In genomic region chr7:121178452-121178851, GRCh38 we compare ENCODE assay signal across 30 cellular contexts.
DNase-seq lines count a peak whose midpoint lies in the region; ATAC-seq, FAIRE-seq and TF ChIP-seq lines count a peak whose summit lies in the region.
"Had no signal": no experiment of that assay in that cellular context is flagged by ENCODE, and none has a peak within 500 bp of the region (broad histone marks: within the 10 kb centered on the region; RNA-seq: fewer than 3 reads in every experiment).

No MANE protein-coding gene starts in this region.

- H4K20me1 ChIP-seq in GM12878 (ENCODE audit: control insufficient read depth, insufficient read depth), result no peaks in the 10 kb centered on the region

- peak overlapping the region; percentile 89 for H3K27ac Mint-ChIP-seq in stimulated activated memory B cell treated with anti-CD40 and anti-IgM and Interleukin-4, amounts not matched to agents 10 μg/mL and 1 μg/mL and 100 μg/mL, for 72 hours
- no peak overlapping the region for H3K27ac Mint-ChIP-seq in activated T-cell treated with anti-CD3 and anti-CD28 coated beads, Interleukin-2, amount 50 U/mL, for 72 hours
- H3K27ac Mint-ChIP-seq: activated T-helper 1 cell treated with anti-CD3 and anti-CD28 coated beads, Interleukin-12 subunit alpha, Interleukin-12 subunit beta, Interleukin-2, Interleukin-4 antibody, amounts not matched to agents 30 ng/mL and 10 ng/mL and 1 ng/mL, durations not matched to agents 14 hours and 24 hours and 36 hours; CD8-positive, alpha-beta T cell; neural progenitor cell; WTC11 had no signal

- no peaks in the 10 kb centered on the region for H3K9me3 Mint-ChIP-seq in stimulated activated memory B cell treated with anti-CD40 and anti-IgM and Interleukin-4, amounts not matched to agents 10 μg/mL and 1 μg/mL and 100 μg/mL, for 72 hours
- H3K9me3 Mint-ChIP-seq in activated T-cell treated with anti-CD3 and anti-CD28 coated beads, Interleukin-2, amount 50 U/mL, for 72 hours, result no peaks in the 10 kb centered on the region
- H3K9me3 Mint-ChIP-seq: activated T-helper 1 cell treated with anti-CD3 and anti-CD28 coated beads, Interleukin-12 subunit alpha, Interleukin-12 subunit beta, Interleukin-2, Interleukin-4 antibody, amounts not matched to agents 30 ng/mL and 10 ng/mL and 1 ng/mL, durations not matched to agents 14 hours and 24 hours and 36 hours; CD8-positive, alpha-beta T cell; neural progenitor cell; WTC11 had no signal

- RAD21 ChIA-PET in GM12878 (lab: Charles Lee; ENCODE audit: unreplicated experiment), result no interaction called here

- H3K36me3 ChIP-seq in GM12878 (ENCODE audit: control insufficient read depth in 2 of 2, insufficient read depth in 2 of 2, low read length in 1 of 2), result no peaks in the 10 kb centered on the region
- H3K36me3 ChIP-seq: neural progenitor cell, Peyer's patch, stomach, thyroid gland had no signal

- SMC1A ChIA-PET in GM12878 (lab: Charles Lee; ENCODE audit: uncharacterized antibody, unreplicated experiment), result interaction anchor here (1.9 to 3.4 kb wide), 2 partner anchors 100 to 135 kb away, joined by 6 to 12 read pairs; no protein-coding TSS in a partner anchor

- TF ChIP-seq POLR2A in GM12878 (IDR thresholded peaks at IDR 0.05; ENCODE audit: low read depth, low read length), result no peak

- 91% methylated on average over 3 of the region's 3 CpGs for WGBS in right cardiac atrium
- WGBS in GM12878 (ENCODE audit: insufficient coverage, insufficient replicate concordance, low lambda C conversion rate, missing lambda C conversion rate), result 74% methylated on average over 3 of the region's 3 CpGs

- no peak for FAIRE-seq in GM12878 (lab: Jason Lieb, UNC)
- FAIRE-seq: A204.1, bronchial epithelial cell, colon, kidney had no signal

- no peaks in the 10 kb centered on the region for H3K27me3 ChIP-seq in right cardiac atrium (ENCODE audit: control insufficient read depth, insufficient read depth)
- no peaks in the 10 kb centered on the region for H3K27me3 ChIP-seq in GM12878 (replicated peaks in 1 of 2; ENCODE audit: control insufficient read depth in 2 of 2, insufficient read depth in 2 of 2, low read length in 1 of 2)
- H3K27me3 ChIP-seq: neural progenitor cell, Peyer's patch, stomach, thyroid gland had no signal

- no peak overlapping the region for H3K27ac ChIP-seq in right cardiac atrium (ENCODE audit: low read length)
- H3K27ac ChIP-seq in GM12878 (ENCODE audit: control insufficient read depth, insufficient read depth), result no peak overlapping the region
- H3K27ac ChIP-seq: neural progenitor cell, stomach, thyroid gland had no signal

- peak overlapping the region; percentile 51; the same call in 1 of the 2 replicates for H3K4me2 ChIP-seq in GM12878 (ENCODE audit: control insufficient read depth, insufficient read depth)
- H3K4me2 ChIP-seq: neural progenitor cell had no signal

- POLR2A ChIA-PET in GM12878 (lab: Charles Lee), result interaction anchor here (1.9 kb wide), 1 partner anchor 101 kb away, joined by 7 read pairs; no protein-coding TSS in a partner anchor

- no peaks in the 10 kb centered on the region for H3K79me2 ChIP-seq in GM12878 (ENCODE audit: control insufficient read depth, insufficient read depth, low read length)

- TF ChIP-seq EP300 in GM12878 (IDR thresholded peaks at IDR 0.05; ENCODE audit: borderline replicate concordance in 1 of 2, control insufficient read depth in 1 of 2, low read depth in 2 of 2, low read length in 2 of 2), result no peak

- H3K4me3 ChIP-seq in right cardiac atrium (ENCODE audit: low read length) (no peak overlapping the region), GM12878 (no peak overlapping the region)
- H3K4me3 ChIP-seq: neural progenitor cell, Peyer's patch, stomach, thyroid gland had no signal

- peak overlapping the region; percentile 77 for H2AFZ ChIP-seq in GM12878 (ENCODE audit: control insufficient read depth, low read depth, low read length)
- H2AFZ ChIP-seq: neural progenitor cell had no signal

- BruUV-seq in GM12878 (replicated peaks; lab: Mats Ljungman, UMichigan), result no TSS peak

- H3K9me3 ChIP-seq in right cardiac atrium (ENCODE audit: control insufficient read depth, low read length), result no peaks in the 10 kb centered on the region
- H3K9me3 ChIP-seq in GM12878 (replicated peaks; ENCODE audit: control insufficient read depth, insufficient read depth, low read length), result peaks cover 2% of the 10 kb centered on the region
- H3K9me3 ChIP-seq: Peyer's patch, stomach, thyroid gland had no signal

- H3K27me3 Mint-ChIP-seq in stimulated activated memory B cell treated with anti-CD40 and anti-IgM and Interleukin-4, amounts not matched to agents 10 μg/mL and 1 μg/mL and 100 μg/mL, for 72 hours, result no peaks in the 10 kb centered on the region
- peaks cover 38% of the 10 kb centered on the region for H3K27me3 Mint-ChIP-seq in activated T-cell treated with anti-CD3 and anti-CD28 coated beads, Interleukin-2, amount 50 U/mL, for 72 hours (ENCODE audit: low read depth)

- no peaks in the 10 kb centered on the region for H3K4me1 ChIP-seq in right cardiac atrium (ENCODE audit: control insufficient read depth, insufficient read depth, low read length)
- H3K4me1 ChIP-seq in GM12878 (ENCODE audit: control insufficient read depth, insufficient read depth, low read length), result peaks cover 11% of the 10 kb centered on the region
- H3K4me1 ChIP-seq: neural progenitor cell, stomach, thyroid gland had no signal

- no peak for DNase-seq in Right ventricle myocardium superior
- no peak for DNase-seq in right cardiac atrium
- DNase-seq in GM12878 (ENCODE audit: low read depth, low spot score), result no peak
- DNase-seq in SKM-1 treated with dmso at 0.1 percent for 144 hours (lab: John Stamatoyannopoulos, UW; ENCODE audit: unreplicated experiment), result no peak
- no peak for DNase-seq in activated T-cell treated with anti-CD3 and anti-CD28 coated beads, Interleukin-2, amount 50 U/mL, for 72 hours
- no peak for DNase-seq in NCI-H128 (lab: John Stamatoyannopoulos, UW; ENCODE audit: unreplicated experiment)
- DNase-seq: activated CD4-positive, alpha-beta T cell treated with anti-CD3 and anti-CD28 coated beads, Interleukin-2, amount 50 U/mL, for 1 hour; activated naive CD4-positive, alpha-beta T cell treated with anti-CD3 and anti-CD28 coated beads, Interleukin-2, amount 50 U/mL, for 16 hours; anterior cingulate cortex; CD8-positive, alpha-beta T cell; effector memory CD4-positive, alpha-beta T cell; EL; head of caudate nucleus; kidney; NCI-H1694 treated with DMSO at 0.1 percent for 48 hours; NCI-H524; NK-92 treated with Interleukin-12 subunit alpha and Interleukin-12 subunit beta, amount 100 ng/mL, for 24 hours; Peyer's patch; posterior cingulate gyrus; stomach; thyroid gland had no signal

- TF ChIP-seq CTCF in GM12878 (IDR thresholded peaks at IDR 0.05 in 2 of 3, conservative IDR thresholded peaks at IDR 0.05 in 1 of 3; ENCODE audit: control insufficient read depth in 2 of 3, extremely low read depth in 1 of 3, insufficient read depth in 1 of 3, low read depth in 3 of 3, low read length in 3 of 3), result no peak

- H3K4me1 Mint-ChIP-seq in stimulated activated memory B cell treated with anti-CD40 and anti-IgM and Interleukin-4, amounts not matched to agents 10 μg/mL and 1 μg/mL and 100 μg/mL, for 72 hours, result peaks cover 66% of the 10 kb centered on the region
- no peaks in the 10 kb centered on the region for H3K4me1 Mint-ChIP-seq in activated T-cell treated with anti-CD3 and anti-CD28 coated beads, Interleukin-2, amount 50 U/mL, for 72 hours (ENCODE audit: low read depth)
- H3K4me1 Mint-ChIP-seq: neural progenitor cell, WTC11 had no signal

- peaks cover 29% of the 10 kb centered on the region for H3K36me3 Mint-ChIP-seq in stimulated activated memory B cell treated with anti-CD40 and anti-IgM and Interleukin-4, amounts not matched to agents 10 μg/mL and 1 μg/mL and 100 μg/mL, for 72 hours
- no peaks in the 10 kb centered on the region for H3K36me3 Mint-ChIP-seq in activated T-cell treated with anti-CD3 and anti-CD28 coated beads, Interleukin-2, amount 50 U/mL, for 72 hours (ENCODE audit: insufficient read depth in 2 of 2)
- H3K36me3 Mint-ChIP-seq: CD8-positive, alpha-beta T cell; neural progenitor cell; WTC11 had no signal

- ATAC-seq in Right ventricle myocardium superior (ENCODE audit: poor library complexity), result peak; percentile 30
- no peak for ATAC-seq in right cardiac atrium
- ATAC-seq in HG02798 (IDR thresholded peaks at IDR 0.05; ENCODE audit: poor library complexity, unreplicated experiment), result peak; percentile 10
- no peak for ATAC-seq in GM12878
- ATAC-seq in stimulated activated memory B cell treated with anti-CD40 and anti-IgM and Interleukin-4, amounts not matched to agents 10 μg/mL and 1 μg/mL and 100 μg/mL, for 72 hours, result no peak
- ATAC-seq in activated T-cell treated with anti-CD3 and anti-CD28 coated beads, Interleukin-2, amount 50 U/mL, for 72 hours (replicated peaks in 1 of 2), result no peak
- ATAC-seq: CD8-positive, alpha-beta T cell; sciatic nerve; WTC11 had no signal

- intact Hi-C loops in Right ventricle myocardium superior (cut with DNase I) (no loop called here), right cardiac atrium (cut with DNase I) (no loop called here), GM12878 (cut with micrococcal nuclease; ENCODE audit: unreplicated experiment) (no loop called here)

- CTCF ChIA-PET in GM12878 (lab: Yijun Ruan, JAX), result interaction anchor here (1.1 to 1.5 kb wide), 3 partner anchors 15 to 217 kb away, joined by 3 to 10 read pairs (median 3); partner anchors contain the start of gene FAM3C

- TF ChIP-seq RAD21 in GM12878 (IDR thresholded peaks at IDR 0.05; ENCODE audit: insufficient read depth, low read depth, low read length), result no peak

- H3K9ac ChIP-seq in GM12878 (ENCODE audit: control insufficient read depth, insufficient read depth, low read length), result no peak overlapping the region
- H3K9ac ChIP-seq: neural progenitor cell had no signal

- H3K4me3 Mint-ChIP-seq in stimulated activated memory B cell treated with anti-CD40 and anti-IgM and Interleukin-4, amounts not matched to agents 10 μg/mL and 1 μg/mL and 100 μg/mL, for 72 hours, result peak overlapping the region; percentile 70
- no peak overlapping the region for H3K4me3 Mint-ChIP-seq in activated T-cell treated with anti-CD3 and anti-CD28 coated beads, Interleukin-2, amount 50 U/mL, for 72 hours
- H3K4me3 Mint-ChIP-seq: activated T-helper 1 cell treated with anti-CD3 and anti-CD28 coated beads, Interleukin-12 subunit alpha, Interleukin-12 subunit beta, Interleukin-2, Interleukin-4 antibody, amounts not matched to agents 30 ng/mL and 10 ng/mL and 1 ng/mL, durations not matched to agents 14 hours and 24 hours and 36 hours; CD8-positive, alpha-beta T cell; neural progenitor cell; WTC11 had no signal

- in situ Hi-C loops in GM12878 (cut with MboI), result no loop called here

TF ChIP-seq in GM12878, 131 proteins besides CTCF, POLR2A, EP300 and RAD21 (continues in another document):
- no peak for TF ChIP-seq NBN (IDR thresholded peaks at IDR 0.05)
- TF ChIP-seq ATF3 (IDR thresholded peaks at IDR 0.05; ENCODE audit: borderline replicate concordance, extremely low read depth, low read depth, low read length), result no peak
- no peak for TF ChIP-seq NR2F1 (conservative IDR thresholded peaks at IDR 0.05)

Comparison
In these comparisons a context has a peak if more than half of its experiments do, and no peak if none do; other contexts are left out.
1. ATAC-seq: peak in Right ventricle myocardium superior (single experiment) and HG02798 (single experiment); none in right cardiac atrium (0 of 2), GM12878 (single experiment), stimulated activated memory B cell treated with anti-CD40 and anti-IgM and Interleukin-4, amounts not matched to agents 10 μg/mL and 1 μg/mL and 100 μg/mL, for 72 hours (single experiment) and activated T-cell treated with anti-CD3 and anti-CD28 coated beads, Interleukin-2, amount 50 U/mL, for 72 hours (0 of 2).